ENCODE assay signal across 8 cellular contexts in genomic region chr10:61898435-61898778, GRCh38. TPM values are rescaled to one million over a fixed set of nuclear protein-coding genes. Genes with fewer than 3 reads are reported as not detected.
DNase-seq lines count a peak whose midpoint lies in the region; ATAC-seq and TF ChIP-seq lines count a peak whose summit lies in the region.

No MANE protein-coding gene starts in this region.

- peak overlapping the region; percentile 96 to 100 (median 99); a peak in 21 of 22 replicates for H3K27ac ChIP-seq in BLaER1 treated with 17β-estradiol and CSF1 and Interleukin-3, amounts not matched to agents 10 nM and 100 nM
- H3K27ac ChIP-seq in OCI-LY3 (ENCODE audit: low read length) (peak overlapping the region; percentile 93), iPS-18a (ENCODE audit: low read length) (no peak overlapping the region), substantia nigra (ENCODE audit: low read depth, low read length, poor library complexity, severe bottlenecking) (no peak overlapping the region)

- H3K4me1 ChIP-seq in BLaER1 treated with 17β-estradiol and CSF1 and Interleukin-3, amounts not matched to agents 10 nM and 100 nM = peaks cover 25 to 36% (median 33%) of the 10 kb centered on the region in 10 experiments
- H3K4me1 ChIP-seq in OCI-LY3 (ENCODE audit: low read length) = peaks cover 15% of the 10 kb centered on the region
- H3K4me1 ChIP-seq in iPS-18a (ENCODE audit: control insufficient read depth, low read depth, low read length) = peaks cover 31% of the 10 kb centered on the region

- H3K79me2 ChIP-seq in OCI-LY3 (ENCODE audit: low read length) = peaks cover 11% of the 10 kb centered on the region

- peak overlapping the region; percentile 96 to 100 (median 99) for H3K9ac ChIP-seq in BLaER1 treated with 17β-estradiol and CSF1 and Interleukin-3, amounts not matched to agents 10 nM and 100 nM
- H3K9ac ChIP-seq in OCI-LY3 (ENCODE audit: low read length) = peak overlapping the region; percentile 95
- H3K9ac ChIP-seq in iPS-18a (ENCODE audit: low read length) = no peak overlapping the region

- H3K4me3 ChIP-seq in BLaER1 treated with 17β-estradiol and CSF1 and Interleukin-3, amounts not matched to agents 10 nM and 100 nM = peak overlapping the region; percentile 73 to 98 (median 87); a peak in 15 of 20 replicates
- H3K4me3 ChIP-seq in OCI-LY3 (ENCODE audit: low read length) (peak overlapping the region; percentile 96), iPS-18a (ENCODE audit: low read length) (peak overlapping the region; percentile 13)

- H4K20me1 ChIP-seq in BLaER1 treated with 17β-estradiol and CSF1 and Interleukin-3, amounts not matched to agents 10 nM and 100 nM = no peaks in the 10 kb centered on the region; a peak in 1 of 22 replicates
- no peaks in the 10 kb centered on the region for H4K20me1 ChIP-seq in OCI-LY3 (ENCODE audit: insufficient read depth, low read length)

- no peaks in the 10 kb centered on the region for H3K9me3 Mint-ChIP-seq in naive thymus-derived CD8-positive, alpha-beta T cell

- H3K27me3 Mint-ChIP-seq in naive thymus-derived CD8-positive, alpha-beta T cell = peaks cover 0 to 4% (median 0%) of the 10 kb centered on the region in 5 donors

- peak overlapping the region; percentile 53; the same call in 1 of the 2 replicates for H2AFZ ChIP-seq in OCI-LY3 (ENCODE audit: low read depth, low read length)

- no peaks in the 10 kb centered on the region for H3K27me3 ChIP-seq in BLaER1 treated with 17β-estradiol and CSF1 and Interleukin-3, amounts not matched to agents 10 nM and 100 nM
- no peaks in the 10 kb centered on the region for H3K27me3 ChIP-seq in OCI-LY3 (ENCODE audit: low read depth, low read length)
- peaks cover 54% of the 10 kb centered on the region for H3K27me3 ChIP-seq in iPS-18a (ENCODE audit: control insufficient read depth, insufficient read depth, low read length)

- H3K27ac Mint-ChIP-seq in naive thymus-derived CD8-positive, alpha-beta T cell = peak overlapping the region in 4 of 10 donors; percentile 32 to 92 (median 53)

- peak overlapping the region; percentile 85 to 99 (median 92) for H3K4me2 ChIP-seq in BLaER1 treated with 17β-estradiol and CSF1 and Interleukin-3, amounts not matched to agents 10 nM and 100 nM
- peak overlapping the region; percentile 99 for H3K4me2 ChIP-seq in OCI-LY3 (ENCODE audit: low read length)

- TF ChIP-seq CTCF in OCI-LY3 (IDR thresholded peaks at IDR 0.05; ENCODE audit: low read depth, low read length) = no peak

- peak overlapping the region in 5 of 10 donors; percentile 30 to 88 (median 74) for H3K4me3 Mint-ChIP-seq in naive thymus-derived CD8-positive, alpha-beta T cell

- DNase-seq in HEK293T (ENCODE audit: extremely low spot score) = no peak
- DNase-seq in substantia nigra (lab: John Stamatoyannopoulos, UW) = no peak
- no peak for DNase-seq in amygdala (lab: John Stamatoyannopoulos, UW)
- DNase-seq in naive thymus-derived CD8-positive, alpha-beta T cell = no peak

- CTCF ChIA-PET in HEK293T (lab: Yijun Ruan, JAX) = interaction anchor here (0.8 kb wide), 1 partner anchor 147 kb away, joined by 3 read pairs; no protein-coding TSS in a partner anchor

- no peaks in the 10 kb centered on the region for H3K36me3 ChIP-seq in BLaER1 treated with 17β-estradiol and CSF1 and Interleukin-3, amounts not matched to agents 10 nM and 100 nM
- H3K36me3 ChIP-seq in OCI-LY3 (replicated peaks; ENCODE audit: low read depth, low read length) = no peaks in the 10 kb centered on the region
- H3K36me3 ChIP-seq in iPS-18a (ENCODE audit: control insufficient read depth, low read depth, low read length) = no peaks in the 10 kb centered on the region

- ATAC-seq in HG03457 (IDR thresholded peaks at IDR 0.05; ENCODE audit: unreplicated experiment) = no peak
- no peak for ATAC-seq in naive thymus-derived CD8-positive, alpha-beta T cell

- H3K9me3 ChIP-seq in BLaER1 treated with 17β-estradiol and CSF1 and Interleukin-3, amounts not matched to agents 10 nM and 100 nM (replicated peaks in 1 of 11) = no peaks in the 10 kb centered on the region
- H3K9me3 ChIP-seq in OCI-LY3 (ENCODE audit: insufficient read depth, low read length) (no peaks in the 10 kb centered on the region), iPS-18a (ENCODE audit: control insufficient read depth, low read depth, low read length) (no peaks in the 10 kb centered on the region)

- no peaks in the 10 kb centered on the region for H3K36me3 Mint-ChIP-seq in naive thymus-derived CD8-positive, alpha-beta T cell

- H3K4me1 Mint-ChIP-seq in naive thymus-derived CD8-positive, alpha-beta T cell = peaks cover 10 to 39% (median 32%) of the 10 kb centered on the region in 4 donors

- POLR2A ChIA-PET in HEK293T (lab: Yijun Ruan, JAX) = interaction anchor here (1.1 kb wide), 1 partner anchor 151 kb away, joined by 3 read pairs; no protein-coding TSS in a partner anchor
- POLR2A ChIA-PET in naive thymus-derived CD8-positive, alpha-beta T cell (lab: Charles Lee) = interaction anchor here (2.0 kb wide), 1 partner anchor 31 kb away, joined by 6 read pairs; no protein-coding TSS in a partner anchor

TF ChIP-seq in HEK293T, 16 proteins besides CTCF, POLR2A, EP300 and RAD21:
- no peak for TF ChIP-seq ELF4 (IDR thresholded peaks at IDR 0.05)
- TF ChIP-seq BHLHE40 (IDR thresholded peaks at IDR 0.05; ENCODE audit: borderline replicate concordance) = no peak
- TF ChIP-seq ARNT (IDR thresholded peaks at IDR 0.05) = peak; percentile 67
- no peak for TF ChIP-seq NFRKB (IDR thresholded peaks at IDR 0.05)
- TF ChIP-seq FOXA1 (IDR thresholded peaks at IDR 0.05) = peak; percentile 90
- TF ChIP-seq LEF1 (IDR thresholded peaks at IDR 0.05; ENCODE audit: borderline replicate concordance) = no peak; the same call in 1 of the 2 replicates
- TF ChIP-seq FOXM1 (IDR thresholded peaks at IDR 0.05; ENCODE audit: borderline replicate concordance) = peak; percentile 58; the same call in 1 of the 2 replicates
- TF ChIP-seq SP1 (IDR thresholded peaks at IDR 0.05) = no peak
- TF ChIP-seq CTBP1 (IDR thresholded peaks at IDR 0.05; ENCODE audit: borderline replicate concordance) = peak; percentile 98
- TF ChIP-seq SUZ12 (IDR thresholded peaks at IDR 0.05) = no peak
- TF ChIP-seq FOXK2 (IDR thresholded peaks at IDR 0.05) = no peak
- TF ChIP-seq TARDBP (IDR thresholded peaks at IDR 0.05) = no peak
- no peak for TF ChIP-seq ZNF384 (IDR thresholded peaks at IDR 0.05)
- TF ChIP-seq L3MBTL2 (conservative IDR thresholded peaks at IDR 0.05) = no peak
- TF ChIP-seq PKNOX1 (IDR thresholded peaks at IDR 0.05) = peak; percentile 96
- TF ChIP-seq HDGF (IDR thresholded peaks at IDR 0.05; ENCODE audit: borderline replicate concordance) = no peak

RNA-seq across cellular contexts. Expression of gene ARID5B, which starts 3.1 kb away (rescaled TPM):
- 10 to 100 TPM in 1 of 2 experiments, 1 to 10 TPM in 1; 9.6 to 12.4 TPM for total RNA-seq in naive thymus-derived CD8-positive, alpha-beta T cell
- polyA plus RNA-seq in naive thymus-derived CD8-positive, alpha-beta T cell = 10 to 100 TPM; 12.6 to 22.5 (median 16.2) TPM

Comparison
In these comparisons a context has a peak if more than half of its experiments do, and no peak if none do; other contexts are left out.
1. H3K27ac ChIP-seq: peak in BLaER1 treated with 17β-estradiol and CSF1 and Interleukin-3, amounts not matched to agents 10 nM and 100 nM (11 of 11) and OCI-LY3 (single experiment); none in iPS-18a (single experiment) and substantia nigra (single experiment).
2. H3K4me3 ChIP-seq: peak in every context shown above with its lines; median percentile 96 in OCI-LY3; 87 in BLaER1 treated with 17β-estradiol and CSF1 and Interleukin-3, amounts not matched to agents 10 nM and 100 nM; 13 in iPS-18a.